Comparison of ENCODE assay signal across 7 cellular contexts in the genomic region with DNA sequence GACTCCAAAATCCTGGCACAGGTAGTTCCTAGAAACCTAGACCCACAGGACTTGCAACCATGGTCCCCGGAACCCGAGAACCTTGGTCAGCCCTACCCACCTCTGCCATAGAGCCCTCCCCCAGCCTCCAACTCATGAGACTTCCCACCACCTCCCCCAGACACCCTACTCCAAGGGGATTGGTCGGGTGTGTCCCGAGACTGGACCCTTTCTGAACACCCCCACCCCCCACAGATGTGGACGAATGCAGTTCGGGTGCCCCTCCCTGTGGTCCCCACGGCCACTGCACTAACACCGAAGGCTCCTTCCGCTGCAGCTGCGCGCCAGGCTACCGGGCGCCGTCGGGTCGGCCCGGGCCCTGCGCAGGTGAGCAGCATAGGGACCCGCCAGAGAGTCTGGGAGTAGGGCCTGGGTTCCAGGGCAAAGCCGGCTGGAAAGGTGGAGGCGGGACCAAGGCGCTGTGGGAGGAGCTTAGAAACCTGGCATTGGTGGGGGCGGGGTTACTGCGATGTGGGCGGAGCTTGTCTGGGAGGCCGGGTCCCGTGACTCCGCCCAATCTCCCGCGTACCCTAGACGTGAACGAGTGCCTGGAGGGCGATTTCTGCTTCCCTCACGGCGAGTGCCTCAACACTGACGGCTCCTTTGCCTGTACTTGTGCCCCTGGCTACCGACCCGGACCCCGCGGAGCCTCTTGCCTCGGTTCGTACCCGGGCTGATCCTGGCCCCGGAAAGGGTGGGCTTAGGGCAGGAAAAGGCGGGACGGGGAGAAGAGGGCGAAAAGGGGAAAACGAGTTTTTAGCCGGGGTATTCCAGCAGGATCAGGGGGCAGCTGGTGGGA. TPM values are rescaled to one million over a fixed set of nuclear protein-coding genes. Genes with fewer than 3 reads are reported as not detected.
DNase-seq lines count a peak whose midpoint lies in the region; ATAC-seq and TF ChIP-seq lines count a peak whose summit lies in the region.

No MANE protein-coding gene starts in this region.

- peak overlapping the region; percentile 97 for H3K4me3 Mint-ChIP-seq in activated naive CD8-positive, alpha-beta T cell treated with anti-CD3 and anti-CD28 coated beads for 36 hours

- no peak; the same call in 2 of the 3 replicates for ATAC-seq in RWPE2 (ENCODE audit: low read depth)
- ATAC-seq in HG03108 (IDR thresholded peaks at IDR 0.05; ENCODE audit: unreplicated experiment) = no peak

- no peak for TF ChIP-seq CTCF in RWPE2 (IDR thresholded peaks at IDR 0.05; ENCODE audit: poor library complexity, severe bottlenecking)

- peak overlapping the region; percentile 77 for H3K27ac ChIP-seq in RWPE2 (ENCODE audit: poor library complexity, severe bottlenecking)

- peak; percentile 69 for DNase-seq in GM19238 (ENCODE audit: insufficient read length, low spot score)
- DNase-seq in RWPE2 (ENCODE audit: low spot score) = peak; percentile 75
- peak; percentile 77 for DNase-seq in activated naive CD8-positive, alpha-beta T cell treated with anti-CD3 and anti-CD28 coated beads for 36 hours
- peak; percentile 80 for DNase-seq in iPS-NIHi7 (ENCODE audit: extremely low spot score)
- peak; percentile 82 for DNase-seq in stimulated activated CD4-positive, alpha-beta T cell treated with anti-CD3 and anti-CD28 coated beads, Interleukin-4, amount 100 ng/mL, for 24 hours
- DNase-seq in NCI-H446 treated with DMSO at 0.1 percent for 48 hours (lab: John Stamatoyannopoulos, UW) = no peak

- H3K4me1 ChIP-seq in RWPE2 (ENCODE audit: insufficient read depth, poor library complexity, severe bottlenecking) = peaks cover 8% of the 10 kb centered on the region

- H3K9me3 ChIP-seq in RWPE2 (ENCODE audit: severe bottlenecking) = no peaks in the 10 kb centered on the region

- no peaks in the 10 kb centered on the region for H3K27me3 Mint-ChIP-seq in activated naive CD8-positive, alpha-beta T cell treated with anti-CD3 and anti-CD28 coated beads for 36 hours

- peak overlapping the region; percentile 97 for H3K27ac Mint-ChIP-seq in activated naive CD8-positive, alpha-beta T cell treated with anti-CD3 and anti-CD28 coated beads for 36 hours

- peaks cover 29% of the 10 kb centered on the region for H3K36me3 Mint-ChIP-seq in activated naive CD8-positive, alpha-beta T cell treated with anti-CD3 and anti-CD28 coated beads for 36 hours

- peaks cover 33% of the 10 kb centered on the region for H3K36me3 ChIP-seq in RWPE2 (ENCODE audit: low read depth)

- H3K4me1 Mint-ChIP-seq in activated naive CD8-positive, alpha-beta T cell treated with anti-CD3 and anti-CD28 coated beads for 36 hours = peaks cover 46% of the 10 kb centered on the region

- peak overlapping the region; percentile 35 for H3K4me3 ChIP-seq in RWPE2 (ENCODE audit: severe bottlenecking)

- no peaks in the 10 kb centered on the region for H3K9me3 Mint-ChIP-seq in activated naive CD8-positive, alpha-beta T cell treated with anti-CD3 and anti-CD28 coated beads for 36 hours

- H3K27me3 ChIP-seq in RWPE2 (ENCODE audit: insufficient read depth, poor library complexity, severe bottlenecking) = no peaks in the 10 kb centered on the region

RNA-seq across cellular contexts. Expression of a gene that starts 11.9 kb away (rescaled TPM):
- 100 to 1,000 TPM in 1 of 2 experiments, 10 to 100 TPM in 1; 99.3 to 102 TPM for total RNA-seq in activated naive CD8-positive, alpha-beta T cell treated with anti-CD3 and anti-CD28 coated beads for 36 hours

RNA-seq across cellular contexts. Expression of a gene that starts 36.4 kb away (rescaled TPM):
- total RNA-seq in activated naive CD8-positive, alpha-beta T cell treated with anti-CD3 and anti-CD28 coated beads for 36 hours = 10 to 100 TPM; 71.1 to 74.5 TPM
